ENCODE assay signal across 8 cellular contexts in genomic region chr2:12543452-12544220, GRCh38.
DNase-seq lines count a peak whose midpoint lies in the region; ATAC-seq and TF ChIP-seq lines count a peak whose summit lies in the region.

No MANE protein-coding gene starts in this region.

- no peak overlapping the region for H3K27ac Mint-ChIP-seq in activated naive CD4-positive, alpha-beta T cell treated with anti-CD3 and anti-CD28 coated beads for 36 hours
- no peak overlapping the region for H3K27ac Mint-ChIP-seq in Caco-2 (ENCODE audit: unreplicated experiment)
- no peak overlapping the region for H3K27ac Mint-ChIP-seq in naive thymus-derived CD4-positive, alpha-beta T cell

- H3K36me3 ChIP-seq in Caco-2 (ENCODE audit: control insufficient read depth, insufficient read depth, low read length), result no peaks in the 10 kb centered on the region
- no peaks in the 10 kb centered on the region for H3K36me3 ChIP-seq in naive thymus-derived CD4-positive, alpha-beta T cell (ENCODE audit: control insufficient read depth in 2 of 3, insufficient read depth in 3 of 3, low read length in 3 of 3)

- H3K4me3 Mint-ChIP-seq in activated naive CD4-positive, alpha-beta T cell treated with anti-CD3 and anti-CD28 coated beads for 36 hours, result no peak overlapping the region
- no peak overlapping the region for H3K4me3 Mint-ChIP-seq in Caco-2 (ENCODE audit: unreplicated experiment)
- H3K4me3 Mint-ChIP-seq in naive thymus-derived CD4-positive, alpha-beta T cell, result no peak overlapping the region

- no peaks in the 10 kb centered on the region for H3K27me3 Mint-ChIP-seq in activated naive CD4-positive, alpha-beta T cell treated with anti-CD3 and anti-CD28 coated beads for 36 hours (ENCODE audit: low read depth)
- peaks cover 3% of the 10 kb centered on the region for H3K27me3 Mint-ChIP-seq in Caco-2 (ENCODE audit: insufficient read depth, unreplicated experiment)
- peaks cover 0 to 5% (median 0%) of the 10 kb centered on the region in 5 donors for H3K27me3 Mint-ChIP-seq in naive thymus-derived CD4-positive, alpha-beta T cell

- H3K4me3 ChIP-seq in AG10803 (ENCODE audit: low read length) (no peak overlapping the region), fibroblast of mammary gland (ENCODE audit: control insufficient read depth, low read depth, low read length) (no peak overlapping the region), Caco-2 (ENCODE audit: low read depth, low read length) (no peak overlapping the region)
- H3K4me3 ChIP-seq in naive thymus-derived CD4-positive, alpha-beta T cell (ENCODE audit: low read length), result no peak overlapping the region

- POLR2A ChIA-PET in Caco-2 (lab: Charles Lee), result no interaction called here
- POLR2A ChIA-PET in naive thymus-derived CD4-positive, alpha-beta T cell (lab: Charles Lee), result no interaction called here

- no peak overlapping the region for H3K27ac ChIP-seq in naive thymus-derived CD4-positive, alpha-beta T cell (ENCODE audit: low read depth, low read length)

- H3K36me3 Mint-ChIP-seq in activated naive CD4-positive, alpha-beta T cell treated with anti-CD3 and anti-CD28 coated beads for 36 hours (ENCODE audit: low read depth), result no peaks in the 10 kb centered on the region
- no peaks in the 10 kb centered on the region for H3K36me3 Mint-ChIP-seq in Caco-2 (ENCODE audit: insufficient read depth, unreplicated experiment)
- H3K36me3 Mint-ChIP-seq in naive thymus-derived CD4-positive, alpha-beta T cell, result peaks cover 0 to 3% (median 0%) of the 10 kb centered on the region in 5 donors

- no peaks in the 10 kb centered on the region for H3K27me3 ChIP-seq in Caco-2 (replicated peaks; ENCODE audit: control insufficient read depth, insufficient read depth, low read length)
- H3K27me3 ChIP-seq in naive thymus-derived CD4-positive, alpha-beta T cell (ENCODE audit: control insufficient read depth in 2 of 2, insufficient read depth in 2 of 2, low read length in 2 of 2), result no peaks in the 10 kb centered on the region

- no TSS peak for BruUV-seq in Caco-2 (replicated peaks; lab: Mats Ljungman, UMichigan)

- peaks cover 8% of the 10 kb centered on the region for H3K4me1 Mint-ChIP-seq in activated naive CD4-positive, alpha-beta T cell treated with anti-CD3 and anti-CD28 coated beads for 36 hours (ENCODE audit: low read depth)
- peaks cover 7% of the 10 kb centered on the region for H3K4me1 Mint-ChIP-seq in Caco-2 (ENCODE audit: low read depth, unreplicated experiment)
- H3K4me1 Mint-ChIP-seq in naive thymus-derived CD4-positive, alpha-beta T cell, result peaks cover 0 to 28% (median 20%) of the 10 kb centered on the region in 7 donors

- no peaks in the 10 kb centered on the region for H3K9me3 ChIP-seq in Caco-2
- H3K9me3 ChIP-seq in naive thymus-derived CD4-positive, alpha-beta T cell (ENCODE audit: control insufficient read depth in 2 of 3, low read length in 3 of 3), result no peaks in the 10 kb centered on the region

- intact Hi-C loops in activated naive CD4-positive, alpha-beta T cell treated with anti-CD3 and anti-CD28 coated beads for 36 hours (cut with micrococcal nuclease), result no loop called here
- intact Hi-C loops in Caco-2 (cut with micrococcal nuclease; ENCODE audit: unreplicated experiment), result no loop called here
- intact Hi-C loops in naive thymus-derived CD4-positive, alpha-beta T cell (cut with micrococcal nuclease), result no loop called here

- DNase-seq in AG10803 (ENCODE audit: low read depth), result peak; percentile 85
- DNase-seq in fibroblast of mammary gland (ENCODE audit: low read depth), result peak; percentile 72
- no peak for DNase-seq in RPMI8226
- DNase-seq in activated naive CD4-positive, alpha-beta T cell treated with anti-CD3 and anti-CD28 coated beads for 36 hours, result no peak
- no peak for DNase-seq in Caco-2
- DNase-seq in naive thymus-derived CD4-positive, alpha-beta T cell, result no peak

- TF ChIP-seq CTCF in AG10803 (conservative IDR thresholded peaks at IDR 0.05; ENCODE audit: low read length) (no peak), fibroblast of mammary gland (conservative IDR thresholded peaks at IDR 0.05; ENCODE audit: control insufficient read depth, insufficient read depth, low read depth, low read length) (no peak), Caco-2 (IDR thresholded peaks at IDR 0.05; ENCODE audit: insufficient read depth in 1 of 2, low read depth in 1 of 2, low read length in 1 of 2, severe bottlenecking in 1 of 2, unreplicated experiment in 1 of 2) (no peak)

- CTCF ChIA-PET in activated naive CD4-positive, alpha-beta T cell treated with anti-CD3 and anti-CD28 coated beads for 36 hours (lab: Charles Lee), result no interaction called here
- CTCF ChIA-PET in Caco-2 (lab: Charles Lee), result no interaction called here
- CTCF ChIA-PET in naive thymus-derived CD4-positive, alpha-beta T cell (lab: Charles Lee), result no interaction called here

- no peaks in the 10 kb centered on the region for H3K9me3 Mint-ChIP-seq in activated naive CD4-positive, alpha-beta T cell treated with anti-CD3 and anti-CD28 coated beads for 36 hours
- no peaks in the 10 kb centered on the region for H3K9me3 Mint-ChIP-seq in Caco-2 (ENCODE audit: unreplicated experiment)
- H3K9me3 Mint-ChIP-seq in naive thymus-derived CD4-positive, alpha-beta T cell, result peaks cover 0 to 5% (median 0%) of the 10 kb centered on the region in 11 donors

- peaks cover 9% of the 10 kb centered on the region; the same call in 1 of the 2 replicates for H3K4me1 ChIP-seq in Caco-2
- H3K4me1 ChIP-seq in naive thymus-derived CD4-positive, alpha-beta T cell (ENCODE audit: control insufficient read depth in 2 of 2, insufficient read depth in 2 of 2, low read length in 2 of 2), result no peaks in the 10 kb centered on the region

- ATAC-seq in GM19395 (IDR thresholded peaks at IDR 0.05; ENCODE audit: unreplicated experiment) (peak; percentile 55), HG03103 (IDR thresholded peaks at IDR 0.05; ENCODE audit: low read depth, unreplicated experiment) (peak; percentile 41)
- ATAC-seq in naive thymus-derived CD4-positive, alpha-beta T cell, result no peak

Comparison
In these comparisons a context has a peak if more than half of its experiments do, and no peak if none do; other contexts are left out.
1. DNase-seq: peak in AG10803 (single experiment) and fibroblast of mammary gland (single experiment); none in RPMI8226 (single experiment), activated naive CD4-positive, alpha-beta T cell treated with anti-CD3 and anti-CD28 coated beads for 36 hours (single experiment), Caco-2 (0 of 2) and naive thymus-derived CD4-positive, alpha-beta T cell (0 of 9).